ENCODE assay signal across 10 cellular contexts in genomic region chr2:102025016-102025491, GRCh38. TPM values are rescaled to one million over a fixed set of nuclear protein-coding genes. Genes with fewer than 3 reads are reported as not detected.
A peak's percentile ranks its signal among the peaks of the same experiment; 100 is the strongest.
DNase-seq lines count a peak whose midpoint lies in the region; ATAC-seq, FAIRE-seq and TF ChIP-seq lines count a peak whose summit lies in the region.
"Had no signal": no experiment of that assay in that cellular context is flagged by ENCODE, and none has a peak within 500 bp of the region (broad histone marks: within the 10 kb centered on the region; RNA-seq: fewer than 3 reads in every experiment).

No MANE protein-coding gene starts in this region.

- TF ChIP-seq CTCF in AG04449 (IDR thresholded peaks at IDR 0.05; ENCODE audit: insufficient read depth, low read length, missing control alignments) = no peak
- TF ChIP-seq CTCF in mucosa of descending colon (IDR thresholded peaks at IDR 0.05) = no peak
- no peak for TF ChIP-seq CTCF in kidney (IDR thresholded peaks at IDR 0.05; ENCODE audit: borderline replicate concordance, extremely low read depth, insufficient read depth)

- ATAC-seq in GM19395 (IDR thresholded peaks at IDR 0.05; ENCODE audit: unreplicated experiment) = peak; percentile 78
- peak; percentile 71 for ATAC-seq in HG03139 (IDR thresholded peaks at IDR 0.05; ENCODE audit: unreplicated experiment)
- ATAC-seq in mucosa of descending colon = no peak

- H3K27ac ChIP-seq in kidney (ENCODE audit: low read depth in 2 of 2, low read length in 2 of 2) = peak overlapping the region in 1 of 2 donors; percentile 23

- no peaks in the 10 kb centered on the region for H3K4me1 ChIP-seq in mucosa of descending colon (ENCODE audit: low read depth)
- peaks cover 5 to 17% of the 10 kb centered on the region in 2 donors for H3K4me1 ChIP-seq in kidney (ENCODE audit: control insufficient read depth in 1 of 2, insufficient read depth in 1 of 2, low read depth in 1 of 2, low read length in 2 of 2)

- CTCF ChIA-PET in AG04449 (lab: Yijun Ruan, JAX) = interaction anchor here (1.0 to 9.0 kb wide), 10 partner anchors 9 to 331 kb away, joined by 3 to 298 read pairs (median 4); partner anchors contain the start of genes IL18R1 and IL1R1

- DNase-seq in AG04449 (ENCODE audit: low read depth, low spot score) (peak; percentile 82), fibroblast of gingiva (ENCODE audit: low read depth) (peak; percentile 88), mucosa of descending colon (no peak), NCI-H2171 treated with DMSO at 0.1 percent for 48 hours (lab: John Stamatoyannopoulos, UW) (no peak), kidney (no peak)
- no peak for DNase-seq in stimulated activated CD4-positive, alpha-beta T cell treated with anti-CD3 and anti-CD28 coated beads, Interleukin-4, amount 100 ng/mL, for 24 hours
- DNase-seq: activated gamma-delta T cell treated with Interleukin-2 at 50 U/mL for 16 hours; CD8-positive, alpha-beta memory T cell had no signal

- no peak for FAIRE-seq in kidney (lab: Jason Lieb, UNC)

- H3K36me3 ChIP-seq in mucosa of descending colon (ENCODE audit: low read depth) (no peaks in the 10 kb centered on the region), kidney (ENCODE audit: control insufficient read depth in 1 of 2, insufficient read depth in 2 of 2, low read length in 2 of 2) (no peaks in the 10 kb centered on the region)

- no peak overlapping the region for H3K9ac ChIP-seq in kidney (ENCODE audit: low read length in 2 of 2)

- POLR2A ChIA-PET in AG04449 (lab: Yijun Ruan, JAX) = interaction anchor here (0.8 kb wide), 1 partner anchor 8 kb away, joined by 5 read pairs; no protein-coding TSS in a partner anchor

- H3K9me3 ChIP-seq in mucosa of descending colon (no peaks in the 10 kb centered on the region), kidney (ENCODE audit: control insufficient read depth in 1 of 2, low read length in 2 of 2) (no peaks in the 10 kb centered on the region)

- no peak overlapping the region for H3K4me3 ChIP-seq in AG04449 (ENCODE audit: low read depth, low read length)
- no peak overlapping the region for H3K4me3 ChIP-seq in mucosa of descending colon
- no peak overlapping the region for H3K4me3 ChIP-seq in kidney (ENCODE audit: low read length in 2 of 2)

- intact Hi-C loops in mucosa of descending colon (cut with DNase I, micrococcal nuclease) (loop anchor here in 1 of 2 donors (10.0 kb wide), 1 partner anchor 120 kb away; the partner anchor contains the start of gene IL1R1), kidney (cut with DNase I) (loop anchor here (10.0 kb wide), 2 partner anchors 130 to 210 kb away; no protein-coding TSS in a partner anchor)

RNA-seq across cellular contexts. Expression of gene IL1R2, which starts 33.3 kb away (rescaled TPM):
- total RNA-seq in mucosa of descending colon (10 to 100 TPM; 17.9 to 40.3 (median 39.8) TPM), kidney (20.0 TPM)
- 11.2 TPM for polyA plus RNA-seq in kidney (ENCODE audit: insufficient read depth, low read depth, low replicate concordance)
- polyA plus RNA-seq: CD8-positive, alpha-beta memory T cell had no signal

Comparison
In these comparisons a context has a peak if more than half of its experiments do, and no peak if none do; other contexts are left out.
1. DNase-seq: peak in AG04449 (single experiment) and fibroblast of gingiva (single experiment); none in mucosa of descending colon (0 of 3), NCI-H2171 treated with DMSO at 0.1 percent for 48 hours (single experiment), stimulated activated CD4-positive, alpha-beta T cell treated with anti-CD3 and anti-CD28 coated beads, Interleukin-4, amount 100 ng/mL, for 24 hours (single experiment) and kidney (single experiment).